1 cellular context compared by ENCODE assay signal in genomic region chr12:43338848-43339526, GRCh38.
TF ChIP-seq lines count a peak whose summit lies in the region.

No MANE protein-coding gene starts in this region.

TF ChIP-seq in GM12878, 131 proteins besides CTCF, POLR2A, EP300 and RAD21 (continued from another document):
- no peak for TF ChIP-seq ETV6 (conservative IDR thresholded peaks at IDR 0.05 in 1 of 2, IDR thresholded peaks at IDR 0.05 in 1 of 2; ENCODE audit: borderline replicate concordance in 1 of 2, low read depth in 1 of 2)
- no peak for TF ChIP-seq RELA (IDR thresholded peaks at IDR 0.05; ENCODE audit: borderline replicate concordance, partially characterized antibody)
- TF ChIP-seq, protein P1, sequence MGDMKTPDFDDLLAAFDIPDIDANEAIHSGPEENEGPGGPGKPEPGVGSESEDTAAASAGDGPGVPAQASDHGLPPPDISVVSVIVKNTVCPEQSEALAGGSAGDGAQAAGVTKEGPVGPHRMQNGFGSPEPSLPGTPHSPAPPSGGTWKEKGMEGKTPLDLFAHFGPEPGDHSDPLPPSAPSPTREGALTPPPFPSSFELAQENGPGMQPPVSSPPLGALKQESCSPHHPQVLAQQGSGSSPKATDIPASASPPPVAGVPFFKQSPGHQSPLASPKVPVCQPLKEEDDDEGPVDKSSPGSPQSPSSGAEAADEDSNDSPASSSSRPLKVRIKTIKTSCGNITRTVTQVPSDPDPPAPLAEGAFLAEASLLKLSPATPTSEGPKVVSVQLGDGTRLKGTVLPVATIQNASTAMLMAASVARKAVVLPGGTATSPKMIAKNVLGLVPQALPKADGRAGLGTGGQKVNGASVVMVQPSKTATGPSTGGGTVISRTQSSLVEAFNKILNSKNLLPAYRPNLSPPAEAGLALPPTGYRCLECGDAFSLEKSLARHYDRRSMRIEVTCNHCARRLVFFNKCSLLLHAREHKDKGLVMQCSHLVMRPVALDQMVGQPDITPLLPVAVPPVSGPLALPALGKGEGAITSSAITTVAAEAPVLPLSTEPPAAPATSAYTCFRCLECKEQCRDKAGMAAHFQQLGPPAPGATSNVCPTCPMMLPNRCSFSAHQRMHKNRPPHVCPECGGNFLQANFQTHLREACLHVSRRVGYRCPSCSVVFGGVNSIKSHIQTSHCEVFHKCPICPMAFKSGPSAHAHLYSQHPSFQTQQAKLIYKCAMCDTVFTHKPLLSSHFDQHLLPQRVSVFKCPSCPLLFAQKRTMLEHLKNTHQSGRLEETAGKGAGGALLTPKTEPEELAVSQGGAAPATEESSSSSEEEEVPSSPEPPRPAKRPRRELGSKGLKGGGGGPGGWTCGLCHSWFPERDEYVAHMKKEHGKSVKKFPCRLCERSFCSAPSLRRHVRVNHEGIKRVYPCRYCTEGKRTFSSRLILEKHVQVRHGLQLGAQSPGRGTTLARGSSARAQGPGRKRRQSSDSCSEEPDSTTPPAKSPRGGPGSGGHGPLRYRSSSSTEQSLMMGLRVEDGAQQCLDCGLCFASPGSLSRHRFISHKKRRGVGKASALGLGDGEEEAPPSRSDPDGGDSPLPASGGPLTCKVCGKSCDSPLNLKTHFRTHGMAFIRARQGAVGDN (IDR thresholded peaks at IDR 0.05) = no peak
- TF ChIP-seq NFXL1 (IDR thresholded peaks at IDR 0.05; ENCODE audit: borderline replicate concordance) = no peak
- TF ChIP-seq, protein P2, sequence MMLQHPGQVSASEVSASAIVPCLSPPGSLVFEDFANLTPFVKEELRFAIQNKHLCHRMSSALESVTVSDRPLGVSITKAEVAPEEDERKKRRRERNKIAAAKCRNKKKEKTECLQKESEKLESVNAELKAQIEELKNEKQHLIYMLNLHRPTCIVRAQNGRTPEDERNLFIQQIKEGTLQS (IDR thresholded peaks at IDR 0.05; ENCODE audit: borderline replicate concordance, extremely low read depth, low read depth, low read length) = no peak
- no peak for TF ChIP-seq NRF1 (conservative IDR thresholded peaks at IDR 0.05; ENCODE audit: low read depth, low read length)
- no peak for TF ChIP-seq EGR1 (IDR thresholded peaks at IDR 0.05; ENCODE audit: borderline replicate concordance in 1 of 2, low read depth in 2 of 2, low read length in 2 of 2)
- TF ChIP-seq IKZF1 (conservative IDR thresholded peaks at IDR 0.05) = peak; percentile 53
- no peak for TF ChIP-seq SREBF2 (IDR thresholded peaks at IDR 0.05; ENCODE audit: low read length)
- no peak for TF ChIP-seq KAT2A (conservative IDR thresholded peaks at IDR 0.05; ENCODE audit: control insufficient read depth, low read depth, low read length)
- TF ChIP-seq FOXM1 (IDR thresholded peaks at IDR 0.05; ENCODE audit: low read depth, low read length) = no peak
- 0 out of 2 replicates have a peak, but pooled peaks have one; percentile 44 for TF ChIP-seq IRF4 (IDR thresholded peaks at IDR 0.05; ENCODE audit: low read depth, low read length)
- peak; percentile 47; the same call in 1 of the 2 replicates for TF ChIP-seq ESRRA (IDR thresholded peaks at IDR 0.05; ENCODE audit: low read length)
- TF ChIP-seq, protein P3, sequence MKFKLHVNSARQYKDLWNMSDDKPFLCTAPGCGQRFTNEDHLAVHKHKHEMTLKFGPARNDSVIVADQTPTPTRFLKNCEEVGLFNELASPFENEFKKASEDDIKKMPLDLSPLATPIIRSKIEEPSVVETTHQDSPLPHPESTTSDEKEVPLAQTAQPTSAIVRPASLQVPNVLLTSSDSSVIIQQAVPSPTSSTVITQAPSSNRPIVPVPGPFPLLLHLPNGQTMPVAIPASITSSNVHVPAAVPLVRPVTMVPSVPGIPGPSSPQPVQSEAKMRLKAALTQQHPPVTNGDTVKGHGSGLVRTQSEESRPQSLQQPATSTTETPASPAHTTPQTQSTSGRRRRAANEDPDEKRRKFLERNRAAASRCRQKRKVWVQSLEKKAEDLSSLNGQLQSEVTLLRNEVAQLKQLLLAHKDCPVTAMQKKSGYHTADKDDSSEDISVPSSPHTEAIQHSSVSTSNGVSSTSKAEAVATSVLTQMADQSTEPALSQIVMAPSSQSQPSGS (IDR thresholded peaks at IDR 0.05; ENCODE audit: low read length) = no peak
- TF ChIP-seq CHD2 (IDR thresholded peaks at IDR 0.05; ENCODE audit: borderline replicate concordance, low read depth, low read length) = no peak
- TF ChIP-seq ZNF384 (IDR thresholded peaks at IDR 0.05; ENCODE audit: borderline replicate concordance, low read depth, low read length) = no peak
- no peak for TF ChIP-seq EZH2 (IDR thresholded peaks at IDR 0.05; ENCODE audit: borderline replicate concordance, control insufficient read depth, low read depth, low read length)
- TF ChIP-seq SUPT20H (IDR thresholded peaks at IDR 0.05; ENCODE audit: borderline replicate concordance, control insufficient read depth, low read depth, low read length) = no peak
- no peak for TF ChIP-seq JUND (IDR thresholded peaks at IDR 0.05; ENCODE audit: low read depth, low read length)
- TF ChIP-seq, protein P4, sequence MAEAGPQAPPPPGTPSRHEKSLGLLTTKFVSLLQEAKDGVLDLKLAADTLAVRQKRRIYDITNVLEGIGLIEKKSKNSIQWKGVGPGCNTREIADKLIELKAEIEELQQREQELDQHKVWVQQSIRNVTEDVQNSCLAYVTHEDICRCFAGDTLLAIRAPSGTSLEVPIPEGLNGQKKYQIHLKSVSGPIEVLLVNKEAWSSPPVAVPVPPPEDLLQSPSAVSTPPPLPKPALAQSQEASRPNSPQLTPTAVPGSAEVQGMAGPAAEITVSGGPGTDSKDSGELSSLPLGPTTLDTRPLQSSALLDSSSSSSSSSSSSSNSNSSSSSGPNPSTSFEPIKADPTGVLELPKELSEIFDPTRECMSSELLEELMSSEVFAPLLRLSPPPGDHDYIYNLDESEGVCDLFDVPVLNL (IDR thresholded peaks at IDR 0.05; ENCODE audit: low read depth, low read length) = no peak
- TF ChIP-seq HSF1 (IDR thresholded peaks at IDR 0.05; ENCODE audit: low read depth, low read length) = no peak
